ENCODE assay signal across 19 cellular contexts in genomic region chrX:5474282-5474681, GRCh38.
DNase-seq lines count a peak whose midpoint lies in the region; ATAC-seq, FAIRE-seq and TF ChIP-seq lines count a peak whose summit lies in the region.
"Had no signal": no experiment of that assay in that cellular context is flagged by ENCODE, and none has a peak within 500 bp of the region (broad histone marks: within the 10 kb centered on the region; RNA-seq: fewer than 3 reads in every experiment).

No MANE protein-coding gene starts in this region.

- FAIRE-seq in K562 (lab: Jason Lieb, UNC) = no peak
- FAIRE-seq: G401.6, GM18507 had no signal

- no peak for TF ChIP-seq CTCF in K562 (IDR thresholded peaks at IDR 0.05 in 2 of 3, conservative IDR thresholded peaks at IDR 0.05 in 1 of 3; ENCODE audit: insufficient read depth in 2 of 3, low read depth in 1 of 3, low read length in 3 of 3)

- H3K9me1 ChIP-seq in K562 (ENCODE audit: control insufficient read depth, insufficient read depth, low read length) = no peaks in the 10 kb centered on the region

- in situ Hi-C loops in K562 (cut with MboI) = no loop called here

- ATAC-seq in K562 = no peak
- ATAC-seq: GM23338, HCT116, Panc1, Right ventricle myocardium inferior had no signal

- H4K20me1 ChIP-seq in K562 (replicated peaks; ENCODE audit: control insufficient read depth, insufficient read depth, low read length) = no peaks in the 10 kb centered on the region

- H3K4me3 ChIP-seq in K562 = no peak overlapping the region
- H3K4me3 ChIP-seq: GM23338, SJSA1 had no signal

- WGBS in K562 (ENCODE audit: insufficient coverage, low coverage, missing lambda C conversion rate) = 5% methylated on average over 3 of the region's 4 CpGs

- intact Hi-C loops in K562 (cut with micrococcal nuclease) = no loop called here

- H3K36me3 ChIP-seq in K562 (ENCODE audit: control insufficient read depth, insufficient read depth, low read length) = no peaks in the 10 kb centered on the region
- H3K36me3 ChIP-seq: SJSA1 had no signal

- POLR2A ChIA-PET in K562 (lab: Yijun Ruan, JAX) = no interaction called here

- CTCF ChIA-PET in K562 (lab: Yijun Ruan, JAX; ENCODE audit: low intra/inter-chr PET ratio) = no interaction called here

- no peaks in the 10 kb centered on the region for H3K79me2 ChIP-seq in K562 (ENCODE audit: control insufficient read depth, insufficient read depth, low read length)

- H3K9ac ChIP-seq in K562 (ENCODE audit: insufficient read depth in 1 of 2, low read depth in 2 of 2, low read length in 2 of 2) = no peak overlapping the region

- H2AFZ ChIP-seq in K562 (ENCODE audit: low read depth, low read length) = no peak overlapping the region
- H2AFZ ChIP-seq: GM23338 had no signal

- H3K27me3 ChIP-seq in K562 (ENCODE audit: control insufficient read depth in 2 of 2, insufficient read depth in 2 of 2, low read length in 2 of 2) = no peaks in the 10 kb centered on the region
- H3K27me3 ChIP-seq: SJSA1 had no signal

- BruUV-seq in K562 (replicated peaks; lab: Mats Ljungman, UMichigan) = no TSS peak

- no peak for TF ChIP-seq POLR2A in K562 (conservative IDR thresholded peaks at IDR 0.05)

- DNase-seq in A172 (ENCODE audit: low spot score) (peak; percentile 12), H4 (ENCODE audit: low spot score) (peak; percentile 22), RKO (ENCODE audit: low spot score) (peak; percentile 76), K562 (ENCODE audit: extremely low read depth in 1 of 4, low spot score in 3 of 4) (no peak), AML-193 (lab: John Stamatoyannopoulos, UW) (no peak), HPDE6-E6E7 (ENCODE audit: extremely low spot score) (no peak), pons (ENCODE audit: low spot score) (no peak)
- DNase-seq: CD4-positive, CD25-positive, alpha-beta regulatory T cell; DMS 273 treated with DMSO at 0.1 percent for 48 hours; NCI-H1092; NCI-H1436 treated with DMSO at 0.1 percent for 48 hours; NCI-H1930 had no signal

- no peak overlapping the region for H3K27ac ChIP-seq in K562 (ENCODE audit: extremely low read depth, low read depth, low read length)
- H3K27ac ChIP-seq: SJSA1 had no signal

- no peaks in the 10 kb centered on the region for H3K4me1 ChIP-seq in K562 (replicated peaks in 1 of 2; ENCODE audit: control insufficient read depth in 2 of 2, insufficient read depth in 2 of 2, low read length in 2 of 2)
- H3K4me1 ChIP-seq: SJSA1 had no signal

- H3K9me3 ChIP-seq in K562 (replicated peaks; ENCODE audit: control insufficient read depth, insufficient read depth, low read depth, low read length) = no peaks in the 10 kb centered on the region
- H3K9me3 ChIP-seq: SJSA1 had no signal

- no peak for TF ChIP-seq EP300 in K562 (IDR thresholded peaks at IDR 0.05; ENCODE audit: low read length)

- H3K4me2 ChIP-seq in K562 (ENCODE audit: insufficient read depth, low read length) = no peak overlapping the region
- H3K4me2 ChIP-seq: GM23338 had no signal

- TF ChIP-seq RAD21 in K562 (CRISPR knock-in tag; conservative IDR thresholded peaks at IDR 0.05 in 1 of 2, IDR thresholded peaks at IDR 0.05 in 1 of 2) = no peak

TF ChIP-seq in K562, 482 proteins besides CTCF, POLR2A, EP300 and RAD21 (continues in another document):
- TF ChIP-seq MAFG (tag; conservative IDR thresholded peaks at IDR 0.05) (0 out of 2 replicates have a peak, but pooled peaks have one; percentile 42), WHSC1 (IDR thresholded peaks at IDR 0.05; ENCODE audit: low read length) (no peak), DPF2 (IDR thresholded peaks at IDR 0.05) (no peak), ZHX1 (conservative IDR thresholded peaks at IDR 0.05; ENCODE audit: low read length) (no peak), MLLT1 (IDR thresholded peaks at IDR 0.05) (peak in 1 of 2 experiments; percentile 67; a peak in 2 of 4 replicates), C11orf30 (IDR thresholded peaks at IDR 0.05; ENCODE audit: low read depth) (0 out of 2 replicates have a peak, but pooled peaks have one; percentile 19), EHMT2 (IDR thresholded peaks at IDR 0.05) (no peak), ILF3 (IDR thresholded peaks at IDR 0.05; ENCODE audit: borderline replicate concordance) (no peak), GATAD2B (IDR thresholded peaks at IDR 0.05; ENCODE audit: borderline replicate concordance) (no peak), TGIF2 (CRISPR knock-in tag; IDR thresholded peaks at IDR 0.05) (no peak), ZNF134 (CRISPR knock-in tag; conservative IDR thresholded peaks at IDR 0.05) (no peak), NKRF (IDR thresholded peaks at IDR 0.05; ENCODE audit: borderline replicate concordance) (no peak), PHF8 (IDR thresholded peaks at IDR 0.05; ENCODE audit: borderline replicate concordance, low read length) (no peak), CSDE1 (IDR thresholded peaks at IDR 0.05) (no peak)
- TF ChIP-seq, protein P1, sequence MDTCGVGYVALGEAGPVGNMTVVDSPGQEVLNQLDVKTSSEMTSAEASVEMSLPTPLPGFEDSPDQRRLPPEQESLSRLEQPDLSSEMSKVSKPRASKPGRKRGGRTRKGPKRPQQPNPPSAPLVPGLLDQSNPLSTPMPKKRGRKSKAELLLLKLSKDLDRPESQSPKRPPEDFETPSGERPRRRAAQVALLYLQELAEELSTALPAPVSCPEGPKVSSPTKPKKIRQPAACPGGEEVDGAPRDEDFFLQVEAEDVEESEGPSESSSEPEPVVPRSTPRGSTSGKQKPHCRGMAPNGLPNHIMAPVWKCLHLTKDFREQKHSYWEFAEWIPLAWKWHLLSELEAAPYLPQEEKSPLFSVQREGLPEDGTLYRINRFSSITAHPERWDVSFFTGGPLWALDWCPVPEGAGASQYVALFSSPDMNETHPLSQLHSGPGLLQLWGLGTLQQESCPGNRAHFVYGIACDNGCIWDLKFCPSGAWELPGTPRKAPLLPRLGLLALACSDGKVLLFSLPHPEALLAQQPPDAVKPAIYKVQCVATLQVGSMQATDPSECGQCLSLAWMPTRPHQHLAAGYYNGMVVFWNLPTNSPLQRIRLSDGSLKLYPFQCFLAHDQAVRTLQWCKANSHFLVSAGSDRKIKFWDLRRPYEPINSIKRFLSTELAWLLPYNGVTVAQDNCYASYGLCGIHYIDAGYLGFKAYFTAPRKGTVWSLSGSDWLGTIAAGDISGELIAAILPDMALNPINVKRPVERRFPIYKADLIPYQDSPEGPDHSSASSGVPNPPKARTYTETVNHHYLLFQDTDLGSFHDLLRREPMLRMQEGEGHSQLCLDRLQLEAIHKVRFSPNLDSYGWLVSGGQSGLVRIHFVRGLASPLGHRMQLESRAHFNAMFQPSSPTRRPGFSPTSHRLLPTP (IDR thresholded peaks at IDR 0.05; ENCODE audit: borderline replicate concordance, extremely low read depth, insufficient read length) = no peak

Comparison
In these comparisons a context has a peak if more than half of its experiments do, and no peak if none do; other contexts are left out.
1. DNase-seq: peak in A172 (single experiment), H4 (single experiment) and RKO (single experiment); none in K562 (0 of 4), AML-193 (0 of 2), HPDE6-E6E7 (single experiment) and pons (single experiment).